11 cellular contexts compared by ENCODE assay signal in genomic region chr1:69569281-69569970, GRCh38. TPM values are rescaled to one million over a fixed set of nuclear protein-coding genes. Genes with fewer than 3 reads are reported as not detected.
A peak's percentile ranks its signal among the peaks of the same experiment; 100 is the strongest.
DNase-seq lines count a peak whose midpoint lies in the region; ATAC-seq and TF ChIP-seq lines count a peak whose summit lies in the region.
"Had no signal": no experiment of that assay in that cellular context is flagged by ENCODE, and none has a peak within 500 bp of the region (broad histone marks: within the 10 kb centered on the region; RNA-seq: fewer than 3 reads in every experiment).

No MANE protein-coding gene starts in this region.

- peak overlapping the region in 2 of 3 experiments; percentile 58 to 82 for H3K27ac Mint-ChIP-seq in nephron

- no peak for ATAC-seq in HG02642 (IDR thresholded peaks at IDR 0.05; ENCODE audit: poor library complexity, unreplicated experiment)
- no peak for ATAC-seq in GM19395 (IDR thresholded peaks at IDR 0.05; ENCODE audit: unreplicated experiment)

- peak; percentile 8 for DNase-seq in AG20443 (ENCODE audit: low spot score)
- DNase-seq in dorsolateral prefrontal cortex = peak in 9 of 10 donors; percentile 27 to 70 (median 45)
- no peak for DNase-seq in NCI-H345 treated with DMSO at 0.1 percent for 48 hours (lab: John Stamatoyannopoulos, UW; ENCODE audit: unreplicated experiment)
- no peak for DNase-seq in activated CD8-positive, alpha-beta memory T cell treated with anti-CD3 and anti-CD28 coated beads, Interleukin-2, amount 50 U/mL, for 48 hours
- DNase-seq: activated CD4-positive, alpha-beta T cell treated with anti-CD3 and anti-CD28 coated beads, Interleukin-2, amount 50 U/mL, for 4 hours; DMS153 had no signal

- H3K9me3 Mint-ChIP-seq in nephron = no peaks in the 10 kb centered on the region

- peaks cover 26% of the 10 kb centered on the region for H3K4me1 Mint-ChIP-seq in nephron

- H3K27me3 ChIP-seq in HUES48 (ENCODE audit: control insufficient read depth, insufficient read depth, low read length) (peaks cover 84% of the 10 kb centered on the region), dorsolateral prefrontal cortex (peaks cover 0 to 7% (median 0%) of the 10 kb centered on the region in 45 donors)

- H3K27ac ChIP-seq in HUES48 (ENCODE audit: low read depth, low read length) (no peak overlapping the region), dorsolateral prefrontal cortex (peak overlapping the region in 58 of 59 donors; percentile 33 to 97 (median 93))
- H3K27ac ChIP-seq: HL-60 had no signal

- no peaks in the 10 kb centered on the region for H3K36me3 Mint-ChIP-seq in nephron (ENCODE audit: low read depth)

- no peaks in the 10 kb centered on the region for H3K9me3 ChIP-seq in HUES48 (ENCODE audit: control insufficient read depth, insufficient read depth, low read length)

- H3K4me3 Mint-ChIP-seq in nephron = peak overlapping the region; percentile 89 to 99 (median 92)

- intact Hi-C loops in dorsolateral prefrontal cortex (cut with DNase I) = loop anchor here (2.0 to 10.0 kb wide), 8 partner anchors 68 to 997 kb away; partner anchors contain the start of gene LRRC40 (in 1 of the 2)

- TF ChIP-seq CTCF in dorsolateral prefrontal cortex (IDR thresholded peaks at IDR 0.05 in 54 of 56, conservative IDR thresholded peaks at IDR 0.05 in 2 of 56; ENCODE audit: low read depth in 1 of 56, partially characterized antibody in 56 of 56) (no peak), nephron (IDR thresholded peaks at IDR 0.05; ENCODE audit: unreplicated experiment in 3 of 3) (no peak)

- no peaks in the 10 kb centered on the region for H3K36me3 ChIP-seq in HUES48 (ENCODE audit: control insufficient read depth, insufficient read depth, low read length)

- H3K4me3 ChIP-seq in HUES48 (ENCODE audit: low read depth, low read length) = peak overlapping the region; percentile 80
- H3K4me3 ChIP-seq in dorsolateral prefrontal cortex = peak overlapping the region; percentile 50 to 89 (median 77)

- no peak overlapping the region for H3K9ac ChIP-seq in HUES48 (ENCODE audit: low read depth, low read length)

- peaks cover 82% of the 10 kb centered on the region for H3K27me3 Mint-ChIP-seq in nephron (ENCODE audit: low read depth)

- H3K4me1 ChIP-seq in HUES48 (ENCODE audit: control insufficient read depth, insufficient read depth, low read length) = peaks cover 9% of the 10 kb centered on the region; the same call in 1 of the 2 replicates

RNA-seq across cellular contexts. Expression of gene LRRC7, which starts 1.7 kb away (rescaled TPM):
- total RNA-seq in dorsolateral prefrontal cortex = 100 to 1,000 TPM in 114 of 120 experiments, 10 to 100 TPM in 6; 71.3 to 205 (median 145) TPM

Comparison
In these comparisons a context has a peak if more than half of its experiments do, and no peak if none do; other contexts are left out.
1. DNase-seq: peak in AG20443 (single experiment) and dorsolateral prefrontal cortex (9 of 10); none in NCI-H345 treated with DMSO at 0.1 percent for 48 hours (single experiment) and activated CD8-positive, alpha-beta memory T cell treated with anti-CD3 and anti-CD28 coated beads, Interleukin-2, amount 50 U/mL, for 48 hours (single experiment).